Comparison of ENCODE assay signal across 31 cellular contexts in genomic region chr15:35208353-35208752, GRCh38.
"Had no signal": no experiment of that assay in that cellular context is flagged by ENCODE, and none has a peak within 500 bp of the region (broad histone marks: within the 10 kb centered on the region; RNA-seq: fewer than 3 reads in every experiment).

No MANE protein-coding gene starts in this region.

- H3K9me3 ChIP-seq: adrenal gland, body of pancreas, gastroesophageal sphincter, lower lobe of right lung, mucosa of descending colon, testis, transverse colon had no signal

- H3K27me3 Mint-ChIP-seq: activated CD4-positive, alpha-beta memory T cell treated with anti-CD3 and anti-CD28 coated beads for 36 hours; activated naive CD8-positive, alpha-beta T cell treated with anti-CD3 and anti-CD28 coated beads for 36 hours had no signal

- H3K27ac Mint-ChIP-seq: activated CD4-positive, alpha-beta memory T cell treated with anti-CD3 and anti-CD28 coated beads for 36 hours; activated CD4-positive, alpha-beta T cell treated with anti-CD3 and anti-CD28 coated beads, Interleukin-2, amount 10 ng/mL, durations not matched to agents 24 days and 14 days; activated naive CD4-positive, alpha-beta T cell treated with anti-CD3 and anti-CD28 coated beads for 36 hours; activated naive CD8-positive, alpha-beta T cell treated with anti-CD3 and anti-CD28 coated beads for 36 hours; activated T-helper 1 cell treated with anti-CD3 and anti-CD28 coated beads, Interleukin-12 subunit alpha, Interleukin-12 subunit beta, Interleukin-2, Interleukin-4 antibody, amounts not matched to agents 30 ng/mL and 10 ng/mL and 1 ng/mL, durations not matched to agents 14 hours and 24 hours and 36 hours; nephron had no signal

- H2AFZ ChIP-seq: hepatocyte had no signal

- H3K4me1 ChIP-seq: adrenal gland, body of pancreas, gastroesophageal sphincter, lower lobe of right lung, testis, transverse colon had no signal

- DNase-seq: activated CD4-positive, alpha-beta memory T cell treated with anti-CD3 and anti-CD28 coated beads for 36 hours; activated CD4-positive, alpha-beta T cell treated with anti-CD3 and anti-CD28 coated beads, Interleukin-2, amount 10 ng/mL, durations not matched to agents 24 days and 14 days; activated CD4-positive, CD25-positive, alpha-beta regulatory T cell treated with anti-CD3 and anti-CD28 coated beads, Interleukin-2, amount 50 U/mL, for 72 hours; activated CD8-positive, alpha-beta memory T cell treated with anti-CD3 and anti-CD28 coated beads, Interleukin-2, amount 50 U/mL, for 4 hours; activated effector memory CD4-positive, alpha-beta T cell treated with anti-CD3 and anti-CD28 coated beads, Interleukin-2, amount 50 U/mL, for 16 hours; activated naive CD4-positive, alpha-beta T cell treated with anti-CD3 and anti-CD28 coated beads for 36 hours; activated naive CD8-positive, alpha-beta T cell treated with anti-CD3 and anti-CD28 coated beads for 36 hours; activated T-cell treated with anti-CD3 and anti-CD28 coated beads, Interleukin-2, amount 50 U/mL, for 1 hour; adrenal gland; aorta; body of pancreas; cerebellar nuclear complex; dorsolateral prefrontal cortex; effector memory CD4-positive, alpha-beta T cell; lower lobe of right lung; mesenchymal stem cell; mucosa of descending colon; posterior cingulate gyrus; stimulated activated CD4-positive, alpha-beta T cell treated with anti-CD3 and anti-CD28 coated beads, Interleukin-12 subunit alpha, Interleukin-12 subunit beta, amount 100 ng/mL, for 4 hours; stimulated activated CD4-positive, alpha-beta T cell treated with anti-CD3 and anti-CD28 coated beads, Interleukin-4, amount 100 ng/mL, for 1 hour; stimulated activated naive CD8-positive, alpha-beta T cell treated with anti-CD3 and anti-CD28 coated beads, Interleukin-15, Interleukin-2, amounts not matched to agents 100 U/mL and 50 U/mL, for 24 hours; T1000; testis; transverse colon had no signal

- H3K4me3 ChIP-seq: adrenal gland, body of pancreas, cardiac muscle cell, coronary artery, dorsolateral prefrontal cortex, gastroesophageal sphincter, hepatocyte, lower lobe of right lung, mucosa of descending colon, skin epidermis, testis, transverse colon had no signal

- H3K9me3 Mint-ChIP-seq: activated CD4-positive, alpha-beta memory T cell treated with anti-CD3 and anti-CD28 coated beads for 36 hours; activated CD4-positive, alpha-beta T cell treated with anti-CD3 and anti-CD28 coated beads, Interleukin-2, amount 10 ng/mL, durations not matched to agents 24 days and 14 days; activated naive CD4-positive, alpha-beta T cell treated with anti-CD3 and anti-CD28 coated beads for 36 hours; activated naive CD8-positive, alpha-beta T cell treated with anti-CD3 and anti-CD28 coated beads for 36 hours; activated T-helper 1 cell treated with anti-CD3 and anti-CD28 coated beads, Interleukin-12 subunit alpha, Interleukin-12 subunit beta, Interleukin-2, Interleukin-4 antibody, amounts not matched to agents 30 ng/mL and 10 ng/mL and 1 ng/mL, durations not matched to agents 14 hours and 24 hours and 36 hours; nephron had no signal

- H3K79me2 ChIP-seq: hepatocyte had no signal

- H3K36me3 Mint-ChIP-seq: activated CD4-positive, alpha-beta memory T cell treated with anti-CD3 and anti-CD28 coated beads for 36 hours; activated naive CD8-positive, alpha-beta T cell treated with anti-CD3 and anti-CD28 coated beads for 36 hours had no signal

- H3K36me3 ChIP-seq: adrenal gland, cardiac muscle cell, gastroesophageal sphincter, lower lobe of right lung, transverse colon had no signal

- H3K27ac ChIP-seq: adrenal gland, body of pancreas, cardiac muscle cell, coronary artery, dorsolateral prefrontal cortex, gastroesophageal sphincter, hepatocyte, lower lobe of right lung, skin epidermis, testis, transverse colon had no signal

- H3K4me3 Mint-ChIP-seq: activated CD4-positive, alpha-beta memory T cell treated with anti-CD3 and anti-CD28 coated beads for 36 hours; activated CD4-positive, alpha-beta T cell treated with anti-CD3 and anti-CD28 coated beads, Interleukin-2, amount 10 ng/mL, durations not matched to agents 24 days and 14 days; activated naive CD4-positive, alpha-beta T cell treated with anti-CD3 and anti-CD28 coated beads for 36 hours; activated naive CD8-positive, alpha-beta T cell treated with anti-CD3 and anti-CD28 coated beads for 36 hours; activated T-helper 1 cell treated with anti-CD3 and anti-CD28 coated beads, Interleukin-12 subunit alpha, Interleukin-12 subunit beta, Interleukin-2, Interleukin-4 antibody, amounts not matched to agents 30 ng/mL and 10 ng/mL and 1 ng/mL, durations not matched to agents 14 hours and 24 hours and 36 hours; nephron had no signal

- H3K4me2 ChIP-seq: hepatocyte had no signal

- H3K27me3 ChIP-seq: adrenal gland, body of pancreas, cardiac muscle cell, dorsolateral prefrontal cortex, gastroesophageal sphincter, hepatocyte, testis, transverse colon had no signal

- H3K4me1 Mint-ChIP-seq: activated CD4-positive, alpha-beta T cell treated with anti-CD3 and anti-CD28 coated beads, Interleukin-2, amount 10 ng/mL, durations not matched to agents 24 days and 14 days; activated naive CD8-positive, alpha-beta T cell treated with anti-CD3 and anti-CD28 coated beads for 36 hours had no signal
